ENCODE assay signal across 1 cellular context in the genomic region with DNA sequence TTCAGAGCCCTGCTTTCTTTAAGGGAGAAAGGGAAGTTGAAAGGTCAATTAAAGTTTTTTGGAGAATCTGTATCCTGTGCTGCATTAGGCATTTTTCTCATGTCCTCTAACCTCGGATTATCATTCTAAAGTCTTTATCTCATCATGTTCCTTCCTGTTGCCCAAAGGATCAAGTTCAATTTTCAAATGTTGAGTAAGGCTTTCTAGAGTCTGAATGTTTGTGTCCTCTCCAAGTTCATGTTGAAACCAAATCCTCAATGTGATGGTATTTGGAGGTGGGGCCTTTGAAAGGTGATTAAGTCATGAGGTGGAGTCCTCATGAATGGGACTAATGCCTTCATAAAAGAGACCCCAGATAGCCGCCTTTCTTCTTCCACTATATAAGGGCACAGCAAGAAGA.
TF ChIP-seq lines count a peak whose summit lies in the region.

No MANE protein-coding gene starts in this region.

TF ChIP-seq in IMR-90, 13 proteins besides CTCF, POLR2A, EP300 and RAD21 (continued from another document):
- TF ChIP-seq RFX5 (IDR thresholded peaks at IDR 0.05; ENCODE audit: low read depth, low read length) (no peak), BHLHE40 (IDR thresholded peaks at IDR 0.05; ENCODE audit: low read depth, low read length) (no peak), MAFK (IDR thresholded peaks at IDR 0.05; ENCODE audit: low read depth, low read length) (no peak), SMC3 (IDR thresholded peaks at IDR 0.05; ENCODE audit: low read depth, low read length) (no peak), MXI1 (IDR thresholded peaks at IDR 0.05; ENCODE audit: borderline replicate concordance, low read depth, low read length) (no peak), MAZ (IDR thresholded peaks at IDR 0.05; ENCODE audit: borderline replicate concordance, low read depth, low read length) (no peak), NFE2L2 (IDR thresholded peaks at IDR 0.05; ENCODE audit: low read depth, low read length) (no peak), RCOR1 (IDR thresholded peaks at IDR 0.05; ENCODE audit: insufficient replicate concordance, low read length) (no peak), FOS (IDR thresholded peaks at IDR 0.05; ENCODE audit: low read depth, low read length) (no peak)
- TF ChIP-seq, protein P1, sequence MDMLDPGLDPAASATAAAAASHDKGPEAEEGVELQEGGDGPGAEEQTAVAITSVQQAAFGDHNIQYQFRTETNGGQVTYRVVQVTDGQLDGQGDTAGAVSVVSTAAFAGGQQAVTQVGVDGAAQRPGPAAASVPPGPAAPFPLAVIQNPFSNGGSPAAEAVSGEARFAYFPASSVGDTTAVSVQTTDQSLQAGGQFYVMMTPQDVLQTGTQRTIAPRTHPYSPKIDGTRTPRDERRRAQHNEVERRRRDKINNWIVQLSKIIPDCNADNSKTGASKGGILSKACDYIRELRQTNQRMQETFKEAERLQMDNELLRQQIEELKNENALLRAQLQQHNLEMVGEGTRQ (IDR thresholded peaks at IDR 0.05; ENCODE audit: low read depth, low read length) = no peak
- TF ChIP-seq, protein P2, sequence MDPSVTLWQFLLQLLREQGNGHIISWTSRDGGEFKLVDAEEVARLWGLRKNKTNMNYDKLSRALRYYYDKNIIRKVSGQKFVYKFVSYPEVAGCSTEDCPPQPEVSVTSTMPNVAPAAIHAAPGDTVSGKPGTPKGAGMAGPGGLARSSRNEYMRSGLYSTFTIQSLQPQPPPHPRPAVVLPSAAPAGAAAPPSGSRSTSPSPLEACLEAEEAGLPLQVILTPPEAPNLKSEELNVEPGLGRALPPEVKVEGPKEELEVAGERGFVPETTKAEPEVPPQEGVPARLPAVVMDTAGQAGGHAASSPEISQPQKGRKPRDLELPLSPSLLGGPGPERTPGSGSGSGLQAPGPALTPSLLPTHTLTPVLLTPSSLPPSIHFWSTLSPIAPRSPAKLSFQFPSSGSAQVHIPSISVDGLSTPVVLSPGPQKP (IDR thresholded peaks at IDR 0.05; ENCODE audit: borderline replicate concordance, low read depth, low read length) = no peak
